Comparison of ENCODE assay signal across 9 cellular contexts in genomic region chr16:80996688-80997138, GRCh38. TPM values are rescaled to one million over a fixed set of nuclear protein-coding genes. Genes with fewer than 3 reads are reported as not detected.
DNase-seq lines count a peak whose midpoint lies in the region; ATAC-seq and TF ChIP-seq lines count a peak whose summit lies in the region.
"Had no signal": no experiment of that assay in that cellular context is flagged by ENCODE, and none has a peak within 500 bp of the region (broad histone marks: within the 10 kb centered on the region; RNA-seq: fewer than 3 reads in every experiment).

No MANE protein-coding gene starts in this region.

- TF ChIP-seq CTCF in LNCaP clone FGC (IDR thresholded peaks at IDR 0.05; ENCODE audit: control insufficient read depth, extremely low read depth, insufficient read depth) (no peak), fibroblast of lung (conservative IDR thresholded peaks at IDR 0.05 in 1 of 2, IDR thresholded peaks at IDR 0.05 in 1 of 2; ENCODE audit: low read depth in 1 of 2, low read length in 2 of 2) (no peak)

- H3K9ac ChIP-seq in fibroblast of lung (ENCODE audit: insufficient read depth, low read length) (no peak overlapping the region), subcutaneous abdominal adipose tissue (ENCODE audit: low read length in 5 of 5) (peak overlapping the region in 2 of 5 donors; percentile 56 to 59)

- no peak overlapping the region for H3K27ac ChIP-seq in fibroblast of lung (ENCODE audit: insufficient read depth, low read length)
- no peak overlapping the region for H3K27ac ChIP-seq in subcutaneous abdominal adipose tissue (ENCODE audit: low read depth, low read length)

- H3K9me3 Mint-ChIP-seq in activated T-cell treated with anti-CD3 and anti-CD28 coated beads, Interleukin-2, amount 50 U/mL, for 4 hours = no peaks in the 10 kb centered on the region

- H3K27me3 ChIP-seq in fibroblast of lung (ENCODE audit: control insufficient read depth, insufficient read depth, low read length) = no peaks in the 10 kb centered on the region
- H3K27me3 ChIP-seq in subcutaneous abdominal adipose tissue (ENCODE audit: control insufficient read depth in 5 of 5, insufficient read depth in 4 of 5, low read length in 5 of 5) = no peaks in the 10 kb centered on the region
- H3K27me3 ChIP-seq: dorsolateral prefrontal cortex had no signal

- H3K4me1 ChIP-seq in fibroblast of lung (ENCODE audit: control insufficient read depth, extremely low read depth, insufficient read depth, low read length) (peaks cover 10% of the 10 kb centered on the region), subcutaneous abdominal adipose tissue (ENCODE audit: control insufficient read depth in 5 of 5, insufficient read depth in 5 of 5, low read length in 5 of 5) (peaks cover 0 to 13% (median 9%) of the 10 kb centered on the region in 5 donors)

- peaks cover 17% of the 10 kb centered on the region for H3K36me3 Mint-ChIP-seq in activated T-cell treated with anti-CD3 and anti-CD28 coated beads, Interleukin-2, amount 50 U/mL, for 4 hours (ENCODE audit: insufficient read depth)

- H3K4me3 ChIP-seq in LNCaP clone FGC (ENCODE audit: low read depth, low read length) = peak overlapping the region; percentile 19; the same call in 1 of the 2 replicates
- H3K4me3 ChIP-seq in fibroblast of lung (replicated peaks in 1 of 4; ENCODE audit: control extremely low read depth in 1 of 4, insufficient read depth in 1 of 4, low read depth in 3 of 4, low read length in 4 of 4) = peak overlapping the region in 1 of 4 experiments; percentile 28
- peak overlapping the region; percentile 20 to 59 (median 36) for H3K4me3 ChIP-seq in subcutaneous abdominal adipose tissue (ENCODE audit: low read depth in 1 of 5, low read length in 5 of 5)

- peaks cover 61% of the 10 kb centered on the region for H3K4me1 Mint-ChIP-seq in activated T-cell treated with anti-CD3 and anti-CD28 coated beads, Interleukin-2, amount 50 U/mL, for 4 hours (ENCODE audit: low read depth)

- H3K9me3 ChIP-seq in fibroblast of lung (ENCODE audit: control insufficient read depth, insufficient read depth, low read depth, low read length) = no peaks in the 10 kb centered on the region
- no peaks in the 10 kb centered on the region for H3K9me3 ChIP-seq in subcutaneous abdominal adipose tissue (ENCODE audit: control insufficient read depth in 5 of 5, low read length in 5 of 5)

- DNase-seq in activated T-cell treated with anti-CD3 and anti-CD28 coated beads, Interleukin-2, amount 50 U/mL, for 4 hours = no peak
- DNase-seq in activated T-cell treated with anti-CD3 and anti-CD28 coated beads for 4 hours (no peak), LNCaP clone FGC (ENCODE audit: low read depth) (no peak), fibroblast of lung (ENCODE audit: low read depth in 2 of 2) (peak in 1 of 2 donors; percentile 1), Kasumi-1 (lab: John Stamatoyannopoulos, UW) (no peak), UCSD-AML1 (lab: John Stamatoyannopoulos, UW; ENCODE audit: unreplicated experiment) (no peak)
- DNase-seq: dorsolateral prefrontal cortex had no signal

- peak overlapping the region; percentile 9 for H3K4me2 ChIP-seq in fibroblast of lung (ENCODE audit: extremely low read depth, insufficient read depth, low read length)

- no peaks in the 10 kb centered on the region for H4K20me1 ChIP-seq in fibroblast of lung (ENCODE audit: control insufficient read depth, extremely low read depth, insufficient read depth, low read length)

- no peaks in the 10 kb centered on the region for H3K36me3 ChIP-seq in fibroblast of lung (ENCODE audit: control insufficient read depth, insufficient read depth, low read length)
- peaks cover 0 to 4% (median 0%) of the 10 kb centered on the region in 5 donors for H3K36me3 ChIP-seq in subcutaneous abdominal adipose tissue (ENCODE audit: control insufficient read depth in 5 of 5, insufficient read depth in 5 of 5, low read length in 5 of 5)

- no peaks in the 10 kb centered on the region for H3K27me3 Mint-ChIP-seq in activated T-cell treated with anti-CD3 and anti-CD28 coated beads, Interleukin-2, amount 50 U/mL, for 4 hours (ENCODE audit: low read depth)

- H3K79me2 ChIP-seq in fibroblast of lung (ENCODE audit: control insufficient read depth, insufficient read depth, low read length) = peaks cover 82% of the 10 kb centered on the region

- H3K4me3 Mint-ChIP-seq in activated T-cell treated with anti-CD3 and anti-CD28 coated beads, Interleukin-2, amount 50 U/mL, for 4 hours = peak overlapping the region; percentile 79

- H2AFZ ChIP-seq in fibroblast of lung (ENCODE audit: low read length) = no peak overlapping the region

- no peak for ATAC-seq in activated T-cell treated with anti-CD3 and anti-CD28 coated beads, Interleukin-2, amount 50 U/mL, for 4 hours
- no peak for ATAC-seq in HG03135 (IDR thresholded peaks at IDR 0.05; ENCODE audit: unreplicated experiment)

RNA-seq across cellular contexts. Expression of gene CMC2, which starts 10.0 kb away (rescaled TPM):
- 100 to 1,000 TPM; 106 to 112 (median 109) TPM for total RNA-seq in activated T-cell treated with anti-CD3 and anti-CD28 coated beads, Interleukin-2, amount 50 U/mL, for 4 hours
- 35.2 and 70.5 TPM in 2 replicates for total RNA-seq in fibroblast of lung
- 77.3 and 128 TPM in 2 replicates for polyA plus RNA-seq in fibroblast of lung
- 69.0 and 111 TPM in 2 replicates for polyA plus RNA-seq in fibroblast of lung (2012)
- polyA minus RNA-seq in fibroblast of lung (ENCODE audit: low replicate concordance) = 7.9 and 9.5 TPM in 2 replicates

RNA-seq across cellular contexts. Expression of gene CENPN, which starts 10.3 kb away (rescaled TPM):
- 10 to 100 TPM; 36.0 to 43.4 (median 42.4) TPM for total RNA-seq in activated T-cell treated with anti-CD3 and anti-CD28 coated beads, Interleukin-2, amount 50 U/mL, for 4 hours
- total RNA-seq in fibroblast of lung = 8.7 and 19.5 TPM in 2 replicates
- polyA plus RNA-seq in fibroblast of lung = 33.8 and 86.6 TPM in 2 replicates
- polyA plus RNA-seq in fibroblast of lung (2012) = 23.4 and 57.9 TPM in 2 replicates
- 6.4 and 7.1 TPM in 2 replicates for polyA minus RNA-seq in fibroblast of lung (ENCODE audit: low replicate concordance)

RNA-seq across cellular contexts. Expression of gene ATMIN, which starts 38.9 kb away (rescaled TPM):
- 10 to 100 TPM; 27.2 to 30.2 (median 29.3) TPM for total RNA-seq in activated T-cell treated with anti-CD3 and anti-CD28 coated beads, Interleukin-2, amount 50 U/mL, for 4 hours
- total RNA-seq in fibroblast of lung = 52.8 and 56.8 TPM in 2 replicates
- polyA plus RNA-seq in fibroblast of lung = 38.1 and 43.8 TPM in 2 replicates
- 23.2 and 23.9 TPM in 2 replicates for polyA plus RNA-seq in fibroblast of lung (2012)
- 13.4 and 17.4 TPM in 2 replicates for polyA minus RNA-seq in fibroblast of lung (ENCODE audit: low replicate concordance)
